22 cellular contexts compared by ENCODE assay signal in the genomic region with DNA sequence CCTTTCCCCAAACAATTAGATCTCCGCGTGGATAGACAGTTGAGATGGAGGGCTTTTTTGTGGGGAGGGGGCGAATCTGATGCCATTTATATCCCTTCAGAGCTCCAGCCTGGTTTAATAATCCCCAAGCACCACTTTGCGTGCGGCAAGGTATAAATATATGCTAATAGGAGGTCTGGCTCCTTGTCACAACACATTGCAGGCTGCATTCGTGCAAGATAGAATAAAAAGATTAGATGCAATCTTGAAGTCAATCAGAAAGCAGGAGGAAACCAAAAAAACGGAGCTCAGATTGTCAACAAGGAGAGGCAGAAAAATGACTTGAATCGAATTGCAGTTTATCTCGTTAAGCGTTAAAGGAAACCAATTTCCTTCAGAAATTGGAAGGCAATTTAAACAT.
A peak's percentile ranks its signal among the peaks of the same experiment; 100 is the strongest.
DNase-seq lines count a peak whose midpoint lies in the region; ATAC-seq, FAIRE-seq and TF ChIP-seq lines count a peak whose summit lies in the region.
"Had no signal": no experiment of that assay in that cellular context is flagged by ENCODE, and none has a peak within 500 bp of the region (broad histone marks: within the 10 kb centered on the region; RNA-seq: fewer than 3 reads in every experiment).

No MANE protein-coding gene starts in this region.

- H3K4me3 Mint-ChIP-seq in activated T-cell treated with anti-CD3 and anti-CD28 coated beads, Interleukin-2, amount 50 U/mL, for 24 hours: peak overlapping the region; percentile 0
- peak overlapping the region; percentile 22 for H3K4me3 Mint-ChIP-seq in T-helper 2 cell treated with Interferon-gamma antibody and Interleukin-4, amounts not matched to agents 5 μg/mL and 100 μg/mL, for 36 hours
- no peak overlapping the region for H3K4me3 Mint-ChIP-seq in astrocyte (ENCODE audit: unreplicated experiment)
- H3K4me3 Mint-ChIP-seq in stimulated activated effector memory CD8-positive, alpha-beta T cell treated with anti-CD3 and anti-CD28 coated beads, Interleukin-12 subunit alpha, Interleukin-12 subunit beta, amount 100 ng/mL, for 72 hours: peak overlapping the region; percentile 43
- H3K4me3 Mint-ChIP-seq: CD4-positive, CD25-positive, alpha-beta regulatory T cell; H9 had no signal

- H3K27ac Mint-ChIP-seq in activated T-cell treated with anti-CD3 and anti-CD28 coated beads, Interleukin-2, amount 50 U/mL, for 24 hours: peak overlapping the region; percentile 6
- H3K27ac Mint-ChIP-seq in T-helper 2 cell treated with Interferon-gamma antibody and Interleukin-4, amounts not matched to agents 5 μg/mL and 100 μg/mL, for 36 hours: no peak overlapping the region
- H3K27ac Mint-ChIP-seq in astrocyte (ENCODE audit: unreplicated experiment): no peak overlapping the region
- H3K27ac Mint-ChIP-seq in stimulated activated effector memory CD8-positive, alpha-beta T cell treated with anti-CD3 and anti-CD28 coated beads, Interleukin-12 subunit alpha, Interleukin-12 subunit beta, amount 100 ng/mL, for 72 hours: no peak overlapping the region
- H3K27ac Mint-ChIP-seq: CD4-positive, CD25-positive, alpha-beta regulatory T cell; CD8-positive, alpha-beta memory T cell; H9 had no signal

- no peaks in the 10 kb centered on the region for H3K36me3 ChIP-seq in astrocyte (ENCODE audit: insufficient read depth, low read length)
- H3K36me3 ChIP-seq: BE2C had no signal

- H3K9ac ChIP-seq in astrocyte (ENCODE audit: low read length): no peak overlapping the region

- peaks cover 2% of the 10 kb centered on the region for H3K9me3 Mint-ChIP-seq in activated T-cell treated with anti-CD3 and anti-CD28 coated beads, Interleukin-2, amount 50 U/mL, for 24 hours
- H3K9me3 Mint-ChIP-seq in T-helper 2 cell treated with Interferon-gamma antibody and Interleukin-4, amounts not matched to agents 5 μg/mL and 100 μg/mL, for 36 hours: no peaks in the 10 kb centered on the region
- H3K9me3 Mint-ChIP-seq in astrocyte (ENCODE audit: unreplicated experiment): no peaks in the 10 kb centered on the region
- no peaks in the 10 kb centered on the region for H3K9me3 Mint-ChIP-seq in stimulated activated effector memory CD8-positive, alpha-beta T cell treated with anti-CD3 and anti-CD28 coated beads, Interleukin-12 subunit alpha, Interleukin-12 subunit beta, amount 100 ng/mL, for 72 hours
- H3K9me3 Mint-ChIP-seq: H9 had no signal

- no peaks in the 10 kb centered on the region for H3K9me3 ChIP-seq in astrocyte (ENCODE audit: insufficient read depth, low read depth, low read length)
- H3K9me3 ChIP-seq: BE2C had no signal

- H3K79me2 ChIP-seq in astrocyte (ENCODE audit: insufficient read depth, low read length): no peaks in the 10 kb centered on the region

- H3K4me3 ChIP-seq in astrocyte (ENCODE audit: insufficient read depth, low read depth, low read length): no peak overlapping the region
- H3K4me3 ChIP-seq: GM12878 had no signal

- FAIRE-seq in astrocyte (lab: Jason Lieb, UNC): no peak
- FAIRE-seq: A204.1, GM12878, H1, HepG2 had no signal

- no peaks in the 10 kb centered on the region for H3K27me3 ChIP-seq in astrocyte (ENCODE audit: insufficient read depth, low read length)

- H3K27ac ChIP-seq in astrocyte (ENCODE audit: low read depth, low read length): peak overlapping the region; percentile 20

- H2AFZ ChIP-seq in astrocyte (ENCODE audit: low read depth, low read length): no peak overlapping the region

- no peaks in the 10 kb centered on the region for H3K36me3 Mint-ChIP-seq in activated T-cell treated with anti-CD3 and anti-CD28 coated beads, Interleukin-2, amount 50 U/mL, for 24 hours (ENCODE audit: low read depth)
- H3K36me3 Mint-ChIP-seq in T-helper 2 cell treated with Interferon-gamma antibody and Interleukin-4, amounts not matched to agents 5 μg/mL and 100 μg/mL, for 36 hours (ENCODE audit: low read depth): peaks cover 2% of the 10 kb centered on the region
- no peaks in the 10 kb centered on the region for H3K36me3 Mint-ChIP-seq in astrocyte (ENCODE audit: low read depth, unreplicated experiment)
- no peaks in the 10 kb centered on the region for H3K36me3 Mint-ChIP-seq in stimulated activated effector memory CD8-positive, alpha-beta T cell treated with anti-CD3 and anti-CD28 coated beads, Interleukin-12 subunit alpha, Interleukin-12 subunit beta, amount 100 ng/mL, for 72 hours
- H3K36me3 Mint-ChIP-seq: CD4-positive, CD25-positive, alpha-beta regulatory T cell; CD8-positive, alpha-beta memory T cell had no signal

- H3K27me3 Mint-ChIP-seq in activated T-cell treated with anti-CD3 and anti-CD28 coated beads, Interleukin-2, amount 50 U/mL, for 24 hours: peaks cover 14% of the 10 kb centered on the region
- H3K27me3 Mint-ChIP-seq in T-helper 2 cell treated with Interferon-gamma antibody and Interleukin-4, amounts not matched to agents 5 μg/mL and 100 μg/mL, for 36 hours (ENCODE audit: low read depth): peaks cover 53% of the 10 kb centered on the region
- H3K27me3 Mint-ChIP-seq in astrocyte (ENCODE audit: low read depth, unreplicated experiment): no peaks in the 10 kb centered on the region

- peaks cover 10% of the 10 kb centered on the region for H3K4me1 ChIP-seq in astrocyte (ENCODE audit: insufficient read depth, low read length)
- H3K4me1 ChIP-seq: BE2C had no signal

- no peak for TF ChIP-seq CTCF in astrocyte (IDR thresholded peaks at IDR 0.05; ENCODE audit: insufficient read depth, low read depth, low read length)

- no peak overlapping the region for H3K4me2 ChIP-seq in astrocyte (ENCODE audit: low read length)

- H4K20me1 ChIP-seq in astrocyte (ENCODE audit: insufficient read depth, low read length): no peaks in the 10 kb centered on the region

- peaks cover 29% of the 10 kb centered on the region for H3K4me1 Mint-ChIP-seq in activated T-cell treated with anti-CD3 and anti-CD28 coated beads, Interleukin-2, amount 50 U/mL, for 24 hours (ENCODE audit: low read depth)
- H3K4me1 Mint-ChIP-seq in T-helper 2 cell treated with Interferon-gamma antibody and Interleukin-4, amounts not matched to agents 5 μg/mL and 100 μg/mL, for 36 hours (ENCODE audit: low read depth): peaks cover 23% of the 10 kb centered on the region
- H3K4me1 Mint-ChIP-seq in astrocyte (ENCODE audit: low read depth, unreplicated experiment): peaks cover 20% of the 10 kb centered on the region
- H3K4me1 Mint-ChIP-seq in stimulated activated effector memory CD8-positive, alpha-beta T cell treated with anti-CD3 and anti-CD28 coated beads, Interleukin-12 subunit alpha, Interleukin-12 subunit beta, amount 100 ng/mL, for 72 hours: peaks cover 21% of the 10 kb centered on the region
- H3K4me1 Mint-ChIP-seq: H9 had no signal

- no peak for DNase-seq in activated T-cell treated with anti-CD3 and anti-CD28 coated beads, Interleukin-2, amount 50 U/mL, for 24 hours
- DNase-seq in activated T-cell treated with anti-CD3 and anti-CD28 coated beads for 4 hours: no peak
- DNase-seq in T-helper 2 cell treated with Interferon-gamma antibody and Interleukin-4, amounts not matched to agents 5 μg/mL and 100 μg/mL, for 36 hours (ENCODE audit: low spot score): no peak
- no peak for DNase-seq in astrocyte (ENCODE audit: low read depth)
- no peak for DNase-seq in stimulated activated effector memory CD8-positive, alpha-beta T cell treated with anti-CD3 and anti-CD28 coated beads, Interleukin-12 subunit alpha, Interleukin-12 subunit beta, amount 100 ng/mL, for 72 hours (ENCODE audit: low spot score in 2 of 2)
- DNase-seq in stimulated activated naive CD4-positive, alpha-beta T cell (lab: John Stamatoyannopoulos, UW): no peak
- DNase-seq: ACHN; BE2C; C1 segment of cervical spinal cord; CD4-positive, CD25-positive, alpha-beta regulatory T cell; CD8-positive, alpha-beta memory T cell; COR-L47; DMS 273 treated with DMSO at 0.1 percent for 48 hours; DMS53; DND-41; EL; H9 had no signal

- no peak for ATAC-seq in stimulated activated effector memory CD8-positive, alpha-beta T cell treated with anti-CD3 and anti-CD28 coated beads, Interleukin-12 subunit alpha, Interleukin-12 subunit beta, amount 100 ng/mL, for 72 hours
- ATAC-seq in HG03520 (IDR thresholded peaks at IDR 0.05; ENCODE audit: unreplicated experiment): no peak
- ATAC-seq: HepG2 had no signal
